1 cellular context compared by ENCODE assay signal in the genomic region with DNA sequence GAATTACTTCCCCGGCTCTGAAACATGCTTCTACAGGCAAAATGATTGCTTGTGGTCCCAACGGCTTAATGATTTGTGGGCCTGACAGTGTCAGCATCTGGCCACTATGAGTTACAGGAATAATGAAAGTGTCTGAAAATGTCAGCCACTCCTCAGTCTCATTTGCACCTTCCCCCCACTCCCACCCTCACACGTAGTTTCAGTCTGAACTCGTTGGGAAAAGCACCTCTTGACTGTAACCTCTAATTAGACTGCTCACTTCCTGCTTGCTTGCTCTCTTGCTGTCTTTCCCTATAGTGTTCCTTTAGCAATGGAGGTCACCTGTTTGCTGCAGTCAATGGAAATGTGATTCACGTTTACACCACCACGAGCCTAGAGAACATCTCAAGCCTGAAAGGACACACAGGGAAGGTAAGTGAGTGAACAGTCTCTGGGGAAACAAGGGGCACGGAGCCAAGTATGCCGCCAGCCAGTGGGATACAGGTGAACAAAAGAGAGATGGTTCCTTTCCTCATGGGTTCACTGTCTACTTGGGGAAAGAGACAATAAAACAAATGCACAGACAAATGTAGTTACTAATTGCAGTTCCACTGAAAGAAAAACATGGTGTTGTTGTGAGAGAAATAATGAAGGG.
TF ChIP-seq lines count a peak whose summit lies in the region.

No MANE protein-coding gene starts in this region.

TF ChIP-seq in GM23338, 12 proteins besides CTCF, POLR2A, EP300 and RAD21 (continued from another document):
- TF ChIP-seq, protein P1, sequence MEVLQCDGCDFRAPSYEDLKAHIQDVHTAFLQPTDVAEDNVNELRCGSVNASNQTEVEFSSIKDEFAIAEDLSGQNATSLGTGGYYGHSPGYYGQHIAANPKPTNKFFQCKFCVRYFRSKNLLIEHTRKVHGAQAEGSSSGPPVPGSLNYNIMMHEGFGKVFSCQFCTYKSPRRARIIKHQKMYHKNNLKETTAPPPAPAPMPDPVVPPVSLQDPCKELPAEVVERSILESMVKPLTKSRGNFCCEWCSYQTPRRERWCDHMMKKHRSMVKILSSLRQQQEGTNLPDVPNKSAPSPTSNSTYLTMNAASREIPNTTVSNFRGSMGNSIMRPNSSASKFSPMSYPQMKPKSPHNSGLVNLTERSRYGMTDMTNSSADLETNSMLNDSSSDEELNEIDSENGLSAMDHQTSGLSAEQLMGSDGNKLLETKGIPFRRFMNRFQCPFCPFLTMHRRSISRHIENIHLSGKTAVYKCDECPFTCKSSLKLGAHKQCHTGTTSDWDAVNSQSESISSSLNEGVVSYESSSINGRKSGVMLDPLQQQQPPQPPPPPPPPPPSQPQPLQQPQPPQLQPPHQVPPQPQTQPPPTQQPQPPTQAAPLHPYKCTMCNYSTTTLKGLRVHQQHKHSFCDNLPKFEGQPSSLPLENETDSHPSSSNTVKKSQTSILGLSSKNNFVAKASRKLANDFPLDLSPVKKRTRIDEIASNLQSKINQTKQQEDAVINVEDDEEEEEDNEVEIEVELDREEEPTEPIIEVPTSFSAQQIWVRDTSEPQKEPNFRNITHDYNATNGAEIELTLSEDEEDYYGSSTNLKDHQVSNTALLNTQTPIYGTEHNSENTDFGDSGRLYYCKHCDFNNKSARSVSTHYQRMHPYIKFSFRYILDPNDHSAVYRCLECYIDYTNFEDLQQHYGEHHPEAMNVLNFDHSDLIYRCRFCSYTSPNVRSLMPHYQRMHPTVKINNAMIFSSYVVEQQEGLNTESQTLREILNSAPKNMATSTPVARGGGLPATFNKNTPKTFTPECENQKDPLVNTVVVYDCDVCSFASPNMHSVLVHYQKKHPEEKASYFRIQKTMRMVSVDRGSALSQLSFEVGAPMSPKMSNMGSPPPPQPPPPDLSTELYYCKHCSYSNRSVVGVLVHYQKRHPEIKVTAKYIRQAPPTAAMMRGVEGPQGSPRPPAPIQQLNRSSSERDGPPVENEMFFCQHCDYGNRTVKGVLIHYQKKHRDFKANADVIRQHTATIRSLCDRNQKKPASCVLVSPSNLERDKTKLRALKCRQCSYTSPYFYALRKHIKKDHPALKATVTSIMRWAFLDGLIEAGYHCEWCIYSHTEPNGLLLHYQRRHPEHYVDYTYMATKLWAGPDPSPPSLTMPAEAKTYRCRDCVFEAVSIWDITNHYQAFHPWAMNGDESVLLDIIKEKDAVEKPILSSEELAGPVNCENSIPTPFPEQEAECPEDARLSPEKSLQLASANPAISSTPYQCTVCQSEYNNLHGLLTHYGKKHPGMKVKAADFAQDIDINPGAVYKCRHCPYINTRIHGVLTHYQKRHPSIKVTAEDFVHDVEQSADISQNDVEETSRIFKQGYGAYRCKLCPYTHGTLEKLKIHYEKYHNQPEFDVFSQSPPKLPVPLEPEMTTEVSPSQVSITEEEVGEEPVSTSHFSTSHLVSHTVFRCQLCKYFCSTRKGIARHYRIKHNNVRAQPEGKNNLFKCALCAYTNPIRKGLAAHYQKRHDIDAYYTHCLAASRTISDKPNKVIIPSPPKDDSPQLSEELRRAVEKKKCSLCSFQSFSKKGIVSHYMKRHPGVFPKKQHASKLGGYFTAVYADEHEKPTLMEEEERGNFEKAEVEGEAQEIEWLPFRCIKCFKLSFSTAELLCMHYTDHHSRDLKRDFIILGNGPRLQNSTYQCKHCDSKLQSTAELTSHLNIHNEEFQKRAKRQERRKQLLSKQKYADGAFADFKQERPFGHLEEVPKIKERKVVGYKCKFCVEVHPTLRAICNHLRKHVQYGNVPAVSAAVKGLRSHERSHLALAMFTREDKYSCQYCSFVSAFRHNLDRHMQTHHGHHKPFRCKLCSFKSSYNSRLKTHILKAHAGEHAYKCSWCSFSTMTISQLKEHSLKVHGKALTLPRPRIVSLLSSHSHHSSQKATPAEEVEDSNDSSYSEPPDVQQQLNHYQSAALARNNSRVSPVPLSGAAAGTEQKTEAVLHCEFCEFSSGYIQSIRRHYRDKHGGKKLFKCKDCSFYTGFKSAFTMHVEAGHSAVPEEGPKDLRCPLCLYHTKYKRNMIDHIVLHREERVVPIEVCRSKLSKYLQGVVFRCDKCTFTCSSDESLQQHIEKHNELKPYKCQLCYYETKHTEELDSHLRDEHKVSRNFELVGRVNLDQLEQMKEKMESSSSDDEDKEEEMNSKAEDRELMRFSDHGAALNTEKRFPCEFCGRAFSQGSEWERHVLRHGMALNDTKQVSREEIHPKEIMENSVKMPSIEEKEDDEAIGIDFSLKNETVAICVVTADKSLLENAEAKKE (CRISPR knock-in tag; IDR thresholded peaks at IDR 0.05) = no peak
- TF ChIP-seq POLR2AphosphoS5 (IDR thresholded peaks at IDR 0.05; ENCODE audit: low read depth) = no peak
